In the genomic region with DNA sequence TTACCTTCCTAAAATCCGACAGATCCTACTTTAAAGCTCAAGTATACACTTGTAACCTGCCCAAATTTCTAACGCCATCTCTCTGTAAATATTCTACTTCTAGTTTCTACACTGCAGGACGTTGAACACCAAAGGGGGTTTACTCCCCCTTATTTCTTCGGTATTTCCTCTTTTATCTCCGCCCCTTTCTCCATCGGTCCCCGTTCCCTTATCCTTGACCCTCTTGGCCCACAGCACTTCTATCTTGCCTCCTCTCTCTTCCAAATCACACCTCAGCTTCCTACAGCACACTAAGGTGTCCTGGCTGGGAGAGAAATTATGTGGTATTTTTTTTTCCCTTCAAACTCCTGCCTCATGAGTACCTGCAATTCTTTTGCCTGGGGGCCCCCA, we compare ENCODE assay signal across 9 cellular contexts. TPM values are rescaled to one million over a fixed set of nuclear protein-coding genes. Genes with fewer than 3 reads are reported as not detected.
A peak's percentile ranks its signal among the peaks of the same experiment; 100 is the strongest.
DNase-seq lines count a peak whose midpoint lies in the region; ATAC-seq, FAIRE-seq and TF ChIP-seq lines count a peak whose summit lies in the region.
"Had no signal": no experiment of that assay in that cellular context is flagged by ENCODE, and none has a peak within 500 bp of the region (broad histone marks: within the 10 kb centered on the region; RNA-seq: fewer than 3 reads in every experiment).

No MANE protein-coding gene starts in this region.

- peak overlapping the region; percentile 72 for H3K27ac Mint-ChIP-seq in activated T-cell treated with anti-CD3 and anti-CD28 coated beads, Interleukin-2, amount 50 U/mL, for 72 hours
- H3K27ac Mint-ChIP-seq in astrocyte (ENCODE audit: unreplicated experiment): no peak overlapping the region

- no peak overlapping the region for H3K27ac ChIP-seq in astrocyte (ENCODE audit: low read depth, low read length)
- H3K27ac ChIP-seq in liver (ENCODE audit: low read depth in 1 of 2, low read length in 2 of 2): peak overlapping the region; percentile 94 to 95
- peak overlapping the region; percentile 93 to 100 for H3K27ac ChIP-seq in tibial artery
- H3K27ac ChIP-seq: epithelial cell of prostate had no signal

- TF ChIP-seq CTCF in astrocyte (IDR thresholded peaks at IDR 0.05; ENCODE audit: insufficient read depth, low read depth, low read length): no peak
- no peak for TF ChIP-seq CTCF in liver (IDR thresholded peaks at IDR 0.05; ENCODE audit: low read depth, low read length, missing input control)
- no peak for TF ChIP-seq CTCF in tibial artery (IDR thresholded peaks at IDR 0.05)

- H3K9ac ChIP-seq in astrocyte (ENCODE audit: low read length) (peak overlapping the region; percentile 38), liver (ENCODE audit: low read depth in 1 of 2, low read length in 2 of 2) (peak overlapping the region in 1 of 2 donors; percentile 76)

- no peak for DNase-seq in activated T-cell treated with anti-CD3 and anti-CD28 coated beads, Interleukin-2, amount 50 U/mL, for 72 hours
- DNase-seq in activated T-cell treated with anti-CD3 and anti-CD28 coated beads, Interleukin-2, amount 50 U/mL, for 48 hours: no peak
- DNase-seq in astrocyte (ENCODE audit: low read depth): no peak
- DNase-seq in tibial artery: no peak
- DNase-seq in NCI-H524 treated with DMSO at 0.1 percent for 48 hours (lab: John Stamatoyannopoulos, UW): no peak
- DNase-seq in activated gamma-delta T cell treated with Interleukin-2 at 50 U/mL for 16 hours: no peak

- peaks cover 0 to 7% of the 10 kb centered on the region in 2 donors for H3K9me3 Mint-ChIP-seq in activated T-cell treated with anti-CD3 and anti-CD28 coated beads, Interleukin-2, amount 50 U/mL, for 72 hours
- H3K9me3 Mint-ChIP-seq in astrocyte (ENCODE audit: unreplicated experiment): no peaks in the 10 kb centered on the region

- no peak for FAIRE-seq in astrocyte (lab: Jason Lieb, UNC)

- peak overlapping the region; percentile 4 for H2AFZ ChIP-seq in astrocyte (ENCODE audit: low read depth, low read length)

- peaks cover 19% of the 10 kb centered on the region for H3K27me3 Mint-ChIP-seq in activated T-cell treated with anti-CD3 and anti-CD28 coated beads, Interleukin-2, amount 50 U/mL, for 72 hours (ENCODE audit: low read depth)
- H3K27me3 Mint-ChIP-seq in astrocyte (ENCODE audit: low read depth, unreplicated experiment): no peaks in the 10 kb centered on the region

- H3K36me3 ChIP-seq in astrocyte (ENCODE audit: insufficient read depth, low read length) (no peaks in the 10 kb centered on the region), liver (ENCODE audit: control insufficient read depth in 4 of 4, insufficient read depth in 3 of 4, low read depth in 1 of 4, low read length in 3 of 4) (no peaks in the 10 kb centered on the region), tibial artery (no peaks in the 10 kb centered on the region)

- peak overlapping the region; percentile 73 to 96 for H3K4me3 Mint-ChIP-seq in activated T-cell treated with anti-CD3 and anti-CD28 coated beads, Interleukin-2, amount 50 U/mL, for 72 hours
- H3K4me3 Mint-ChIP-seq in astrocyte (ENCODE audit: unreplicated experiment): peak overlapping the region; percentile 85

- ATAC-seq in activated T-cell treated with anti-CD3 and anti-CD28 coated beads, Interleukin-2, amount 50 U/mL, for 72 hours (replicated peaks in 1 of 2): no peak
- peak; percentile 5 for ATAC-seq in HG03460 (IDR thresholded peaks at IDR 0.05; ENCODE audit: unreplicated experiment)

- H3K4me2 ChIP-seq in astrocyte (ENCODE audit: low read length): peak overlapping the region; percentile 84

- intact Hi-C loops in tibial artery (cut with DNase I; ENCODE audit: low total_unique reads): no loop called here

- 3% methylated on average over 7 of the region's 7 CpGs for WGBS in liver

- H3K4me1 ChIP-seq in astrocyte (ENCODE audit: insufficient read depth, low read length) (no peaks in the 10 kb centered on the region), liver (ENCODE audit: control insufficient read depth in 4 of 4, insufficient read depth in 4 of 4, low read length in 3 of 4) (peaks cover 0 to 6% (median 2%) of the 10 kb centered on the region in 4 donors), tibial artery (no peaks in the 10 kb centered on the region)

- H3K4me1 Mint-ChIP-seq in activated T-cell treated with anti-CD3 and anti-CD28 coated beads, Interleukin-2, amount 50 U/mL, for 72 hours (ENCODE audit: low read depth): no peaks in the 10 kb centered on the region
- peaks cover 2% of the 10 kb centered on the region for H3K4me1 Mint-ChIP-seq in astrocyte (ENCODE audit: low read depth, unreplicated experiment)

- no peaks in the 10 kb centered on the region for H3K79me2 ChIP-seq in astrocyte (ENCODE audit: insufficient read depth, low read length)

- peaks cover 4 to 9% of the 10 kb centered on the region in 2 donors for H3K36me3 Mint-ChIP-seq in activated T-cell treated with anti-CD3 and anti-CD28 coated beads, Interleukin-2, amount 50 U/mL, for 72 hours (ENCODE audit: insufficient read depth in 2 of 2)
- no peaks in the 10 kb centered on the region for H3K36me3 Mint-ChIP-seq in astrocyte (ENCODE audit: low read depth, unreplicated experiment)

- H3K9me3 ChIP-seq in astrocyte (ENCODE audit: insufficient read depth, low read depth, low read length) (no peaks in the 10 kb centered on the region), liver (ENCODE audit: control insufficient read depth in 4 of 4, low read length in 3 of 4) (no peaks in the 10 kb centered on the region), tibial artery (no peaks in the 10 kb centered on the region)

- no peak overlapping the region for H3K4me3 ChIP-seq in astrocyte (ENCODE audit: insufficient read depth, low read depth, low read length)
- H3K4me3 ChIP-seq in liver (ENCODE audit: low read depth in 1 of 3, low read length in 3 of 3): peak overlapping the region; percentile 21 to 80 (median 65)
- peak overlapping the region; percentile 67 to 89 for H3K4me3 ChIP-seq in tibial artery

- no peaks in the 10 kb centered on the region for H4K20me1 ChIP-seq in astrocyte (ENCODE audit: insufficient read depth, low read length)

- H3K27me3 ChIP-seq in astrocyte (ENCODE audit: insufficient read depth, low read length) (no peaks in the 10 kb centered on the region), liver (ENCODE audit: control insufficient read depth in 4 of 4, insufficient read depth in 4 of 4, low read length in 3 of 4) (no peaks in the 10 kb centered on the region), tibial artery (no peaks in the 10 kb centered on the region)

- TF ChIP-seq RAD21 in liver (IDR thresholded peaks at IDR 0.05): no peak

TF ChIP-seq in liver, 16 proteins besides CTCF, POLR2A, EP300 and RAD21 (continues in another document):
- TF ChIP-seq, protein P1, sequence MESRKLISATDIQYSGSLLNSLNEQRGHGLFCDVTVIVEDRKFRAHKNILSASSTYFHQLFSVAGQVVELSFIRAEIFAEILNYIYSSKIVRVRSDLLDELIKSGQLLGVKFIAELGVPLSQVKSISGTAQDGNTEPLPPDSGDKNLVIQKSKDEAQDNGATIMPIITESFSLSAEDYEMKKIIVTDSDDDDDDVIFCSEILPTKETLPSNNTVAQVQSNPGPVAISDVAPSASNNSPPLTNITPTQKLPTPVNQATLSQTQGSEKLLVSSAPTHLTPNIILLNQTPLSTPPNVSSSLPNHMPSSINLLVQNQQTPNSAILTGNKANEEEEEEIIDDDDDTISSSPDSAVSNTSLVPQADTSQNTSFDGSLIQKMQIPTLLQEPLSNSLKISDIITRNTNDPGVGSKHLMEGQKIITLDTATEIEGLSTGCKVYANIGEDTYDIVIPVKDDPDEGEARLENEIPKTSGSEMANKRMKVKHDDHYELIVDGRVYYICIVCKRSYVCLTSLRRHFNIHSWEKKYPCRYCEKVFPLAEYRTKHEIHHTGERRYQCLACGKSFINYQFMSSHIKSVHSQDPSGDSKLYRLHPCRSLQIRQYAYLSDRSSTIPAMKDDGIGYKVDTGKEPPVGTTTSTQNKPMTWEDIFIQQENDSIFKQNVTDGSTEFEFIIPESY (IDR thresholded peaks at IDR 0.05): no peak
- TF ChIP-seq YY1 (IDR thresholded peaks at IDR 0.05) (no peak), GABPA (IDR thresholded peaks at IDR 0.05 in 1 of 2, conservative IDR thresholded peaks at IDR 0.05 in 1 of 2) (no peak), ATF3 (IDR thresholded peaks at IDR 0.05) (no peak), FOXA1 (IDR thresholded peaks at IDR 0.05) (no peak), HNF4G (IDR thresholded peaks at IDR 0.05) (no peak), TAF1 (conservative IDR thresholded peaks at IDR 0.05) (no peak), HNF4A (conservative IDR thresholded peaks at IDR 0.05) (no peak), JUND (IDR thresholded peaks at IDR 0.05) (no peak), FOXA2 (IDR thresholded peaks at IDR 0.05) (no peak), REST (IDR thresholded peaks at IDR 0.05) (no peak), NR2F2 (IDR thresholded peaks at IDR 0.05) (no peak)

RNA-seq across cellular contexts. Expression of gene ZMAT1, which starts 0.7 kb away (rescaled TPM):
- total RNA-seq in activated T-cell treated with anti-CD3 and anti-CD28 coated beads, Interleukin-2, amount 50 U/mL, for 72 hours: 1 to 10 TPM; 7.8 to 9.2 TPM
- total RNA-seq in astrocyte: 1.7 and 2.0 TPM in 2 replicates
- 1 to 10 TPM; 1.3 to 3.9 TPM for total RNA-seq in liver
- polyA plus RNA-seq in liver: 1 to 10 TPM; 1.1 to 3.3 TPM
